Comparison of ENCODE assay signal across 11 cellular contexts in genomic region chr12:31929140-31929526, GRCh38. TPM values are rescaled to one million over a fixed set of nuclear protein-coding genes. Genes with fewer than 3 reads are reported as not detected.
DNase-seq lines count a peak whose midpoint lies in the region; ATAC-seq and TF ChIP-seq lines count a peak whose summit lies in the region.
"Had no signal": no experiment of that assay in that cellular context is flagged by ENCODE, and none has a peak within 500 bp of the region (broad histone marks: within the 10 kb centered on the region; RNA-seq: fewer than 3 reads in every experiment).

No MANE protein-coding gene starts in this region.

- no peaks in the 10 kb centered on the region for H3K36me3 ChIP-seq in Loucy (ENCODE audit: insufficient read depth, low read length)

- peaks cover 29% of the 10 kb centered on the region for H3K36me3 Mint-ChIP-seq in T-helper 2 cell treated with Interferon-gamma antibody and Interleukin-4, amounts not matched to agents 5 μg/mL and 100 μg/mL, for 36 hours (ENCODE audit: low read depth)
- peaks cover 43% of the 10 kb centered on the region for H3K36me3 Mint-ChIP-seq in activated T-helper 2 cell treated with anti-CD3 and anti-CD28 coated beads, Interferon-gamma antibody, Interleukin-2, Interleukin-4, amounts not matched to agents 10 μg/mL and 5 μg/mL and 100 μg/mL, durations not matched to agents 14 hours and 24 hours and 36 hours (ENCODE audit: low read depth)
- H3K36me3 Mint-ChIP-seq: brain had no signal

- no peaks in the 10 kb centered on the region for H3K27me3 ChIP-seq in Loucy (ENCODE audit: insufficient read depth, low read length, poor library complexity, severe bottlenecking)

- no peak for DNase-seq in T-helper 2 cell treated with Interferon-gamma antibody and Interleukin-4, amounts not matched to agents 5 μg/mL and 100 μg/mL, for 36 hours (ENCODE audit: low spot score)
- DNase-seq in T-helper 2 cell (no peak), SW480 (ENCODE audit: low spot score) (no peak)
- no peak for DNase-seq in activated T-helper 2 cell treated with anti-CD3 and anti-CD28 coated beads, Interferon-gamma antibody, Interleukin-2, Interleukin-4, amounts not matched to agents 10 μg/mL and 5 μg/mL and 100 μg/mL, durations not matched to agents 14 hours and 24 hours and 36 hours (ENCODE audit: low spot score)
- DNase-seq in stimulated activated CD4-positive, alpha-beta T cell treated with anti-CD3 and anti-CD28 coated beads, Interleukin-2, amount 100 ng/mL, for 4 hours (ENCODE audit: low read depth): peak; percentile 44
- DNase-seq: Calu3, NCI-H2081 treated with DMSO at 0.1 percent for 48 hours had no signal

- intact Hi-C loops in activated T-helper 2 cell treated with anti-CD3 and anti-CD28 coated beads, Interferon-gamma antibody, Interleukin-2, Interleukin-4, amounts not matched to agents 10 μg/mL and 5 μg/mL and 100 μg/mL, durations not matched to agents 14 hours and 24 hours and 36 hours (cut with micrococcal nuclease): loop anchor here (2.0 kb wide), 1 partner anchor 32 kb away; no protein-coding TSS in a partner anchor

- H3K9ac ChIP-seq in Loucy (ENCODE audit: low read depth, low read length, poor library complexity, severe bottlenecking): no peak overlapping the region

- H3F3A ChIP-seq in Loucy (ENCODE audit: low read depth): no peaks in the 10 kb centered on the region

- no peaks in the 10 kb centered on the region for H3K27me3 Mint-ChIP-seq in T-helper 2 cell treated with Interferon-gamma antibody and Interleukin-4, amounts not matched to agents 5 μg/mL and 100 μg/mL, for 36 hours (ENCODE audit: low read depth)
- H3K27me3 Mint-ChIP-seq in activated T-helper 2 cell treated with anti-CD3 and anti-CD28 coated beads, Interferon-gamma antibody, Interleukin-2, Interleukin-4, amounts not matched to agents 10 μg/mL and 5 μg/mL and 100 μg/mL, durations not matched to agents 14 hours and 24 hours and 36 hours (ENCODE audit: low read depth): no peaks in the 10 kb centered on the region
- H3K27me3 Mint-ChIP-seq: brain had no signal

- H3K27ac Mint-ChIP-seq in T-helper 2 cell treated with Interferon-gamma antibody and Interleukin-4, amounts not matched to agents 5 μg/mL and 100 μg/mL, for 36 hours: peak overlapping the region; percentile 92
- peak overlapping the region; percentile 88 for H3K27ac Mint-ChIP-seq in activated T-helper 2 cell treated with anti-CD3 and anti-CD28 coated beads, Interferon-gamma antibody, Interleukin-2, Interleukin-4, amounts not matched to agents 10 μg/mL and 5 μg/mL and 100 μg/mL, durations not matched to agents 14 hours and 24 hours and 36 hours
- H3K27ac Mint-ChIP-seq: brain had no signal

- peaks cover 8% of the 10 kb centered on the region for H3K4me1 ChIP-seq in Loucy (ENCODE audit: insufficient read depth, low read length, poor library complexity, severe bottlenecking)

- peaks cover 21% of the 10 kb centered on the region for H3K4me1 Mint-ChIP-seq in T-helper 2 cell treated with Interferon-gamma antibody and Interleukin-4, amounts not matched to agents 5 μg/mL and 100 μg/mL, for 36 hours (ENCODE audit: low read depth)
- peaks cover 28% of the 10 kb centered on the region for H3K4me1 Mint-ChIP-seq in activated T-helper 2 cell treated with anti-CD3 and anti-CD28 coated beads, Interferon-gamma antibody, Interleukin-2, Interleukin-4, amounts not matched to agents 10 μg/mL and 5 μg/mL and 100 μg/mL, durations not matched to agents 14 hours and 24 hours and 36 hours (ENCODE audit: low read depth)
- H3K4me1 Mint-ChIP-seq: brain had no signal

- peaks cover 45% of the 10 kb centered on the region for H3K9me3 Mint-ChIP-seq in T-helper 2 cell treated with Interferon-gamma antibody and Interleukin-4, amounts not matched to agents 5 μg/mL and 100 μg/mL, for 36 hours
- H3K9me3 Mint-ChIP-seq in activated T-helper 2 cell treated with anti-CD3 and anti-CD28 coated beads, Interferon-gamma antibody, Interleukin-2, Interleukin-4, amounts not matched to agents 10 μg/mL and 5 μg/mL and 100 μg/mL, durations not matched to agents 14 hours and 24 hours and 36 hours: peaks cover 45% of the 10 kb centered on the region

- no peaks in the 10 kb centered on the region for H3K79me2 ChIP-seq in Loucy (ENCODE audit: insufficient read depth, low read length)

- no peak for TF ChIP-seq CTCF in Loucy (conservative IDR thresholded peaks at IDR 0.05; ENCODE audit: low read length)

- peak overlapping the region; percentile 83 for H3K4me3 Mint-ChIP-seq in T-helper 2 cell treated with Interferon-gamma antibody and Interleukin-4, amounts not matched to agents 5 μg/mL and 100 μg/mL, for 36 hours
- H3K4me3 Mint-ChIP-seq in activated T-helper 2 cell treated with anti-CD3 and anti-CD28 coated beads, Interferon-gamma antibody, Interleukin-2, Interleukin-4, amounts not matched to agents 10 μg/mL and 5 μg/mL and 100 μg/mL, durations not matched to agents 14 hours and 24 hours and 36 hours (ENCODE audit: low read depth): peak overlapping the region; percentile 66
- H3K4me3 Mint-ChIP-seq: brain had no signal

- H3K9me3 ChIP-seq in Loucy (ENCODE audit: insufficient read depth, low read depth, low read length): peaks cover 2% of the 10 kb centered on the region; the same call in 1 of the 2 replicates

- ATAC-seq in GM18909 (IDR thresholded peaks at IDR 0.05; ENCODE audit: poor library complexity, unreplicated experiment): no peak
- ATAC-seq in HG03457 (IDR thresholded peaks at IDR 0.05; ENCODE audit: unreplicated experiment): no peak

- H3K4me2 ChIP-seq in Loucy (ENCODE audit: low read depth, low read length, poor library complexity, severe bottlenecking): no peak overlapping the region

- no peak overlapping the region for H3K4me3 ChIP-seq in Loucy (ENCODE audit: low read length, poor library complexity, severe bottlenecking)

- peak overlapping the region; percentile 28; the same call in 1 of the 2 replicates for H2AFZ ChIP-seq in Loucy (ENCODE audit: low read length)

- H3K9me2 ChIP-seq in Loucy (replicated peaks; ENCODE audit: low read depth, low read length): no peaks in the 10 kb centered on the region

- no peaks in the 10 kb centered on the region for H4K20me1 ChIP-seq in Loucy (ENCODE audit: insufficient read depth, low read length, poor library complexity, severe bottlenecking)

RNA-seq across cellular contexts. Expression of gene RESF1, which starts 30.1 kb away (rescaled TPM):
- total RNA-seq in activated T-helper 2 cell treated with anti-CD3 and anti-CD28 coated beads, Interferon-gamma antibody, Interleukin-2, Interleukin-4, amounts not matched to agents 10 μg/mL and 5 μg/mL and 100 μg/mL, durations not matched to agents 14 hours and 24 hours and 36 hours: 41.9 and 43.2 TPM in 2 replicates
